8 cellular contexts compared by ENCODE assay signal in the genomic region with DNA sequence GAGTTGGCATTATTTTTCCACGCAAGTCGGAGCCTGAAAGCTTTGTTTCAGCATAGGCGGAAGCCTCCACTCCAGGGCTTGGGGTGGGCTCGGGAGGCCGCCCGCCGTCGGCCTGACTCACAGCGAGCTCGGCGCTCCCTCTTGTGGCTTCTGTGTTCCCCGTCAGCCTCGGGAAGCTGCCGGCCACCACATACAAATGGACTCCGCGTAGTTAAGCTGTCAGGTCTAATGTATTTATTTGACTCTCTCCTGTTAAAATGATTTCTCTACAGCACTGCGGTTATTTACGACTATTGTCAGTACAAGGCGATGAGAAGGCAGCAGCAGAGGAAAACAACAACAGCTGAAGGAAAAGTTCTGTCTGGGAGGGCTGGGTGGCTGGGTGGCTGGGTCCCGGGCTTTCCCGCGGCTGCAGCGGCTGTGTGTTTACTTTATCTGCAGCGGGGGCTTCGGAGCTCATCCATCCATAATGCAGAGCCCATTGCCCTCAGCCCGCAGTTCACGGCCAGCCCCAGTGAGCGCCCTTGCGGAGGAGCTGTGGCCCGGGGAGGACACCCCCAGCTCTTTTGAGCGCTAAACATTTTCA.
DNase-seq lines count a peak whose midpoint lies in the region; ATAC-seq, FAIRE-seq and TF ChIP-seq lines count a peak whose summit lies in the region.

No MANE protein-coding gene starts in this region.

- ATAC-seq in HG02884 (IDR thresholded peaks at IDR 0.05; ENCODE audit: unreplicated experiment) = peak; percentile 87
- peak; percentile 98 for ATAC-seq in left ventricle myocardium superior

- peaks cover 0 to 3% (median 0%) of the 10 kb centered on the region in 5 donors for H3K9me3 Mint-ChIP-seq in CD8-positive, alpha-beta memory T cell

- no peak overlapping the region for H3K27ac Mint-ChIP-seq in CD8-positive, alpha-beta memory T cell

- H3K27me3 ChIP-seq in ACC112 (ENCODE audit: insufficient read depth, low read length) = peaks cover 92% of the 10 kb centered on the region
- H3K27me3 ChIP-seq in adipocyte (replicated peaks; ENCODE audit: control insufficient read depth, insufficient read depth, low read length) = peaks cover 41% of the 10 kb centered on the region
- no peaks in the 10 kb centered on the region for H3K27me3 ChIP-seq in prostate gland (replicated peaks; ENCODE audit: insufficient read depth)
- peaks cover 3% of the 10 kb centered on the region for H3K27me3 ChIP-seq in CD8-positive, alpha-beta memory T cell (ENCODE audit: insufficient read depth, low read length, poor library complexity, severe bottlenecking)

- peaks cover 4% of the 10 kb centered on the region for H3K4me1 ChIP-seq in ACC112 (ENCODE audit: control insufficient read depth, insufficient read depth, low read length, unreplicated experiment)
- H3K4me1 ChIP-seq in adipocyte (ENCODE audit: control insufficient read depth, insufficient read depth, low read length) = peaks cover 10% of the 10 kb centered on the region
- H3K4me1 ChIP-seq in prostate gland (replicated peaks) = peaks cover 3% of the 10 kb centered on the region
- no peaks in the 10 kb centered on the region for H3K4me1 ChIP-seq in CD8-positive, alpha-beta memory T cell (ENCODE audit: insufficient read depth, low read length)

- no peaks in the 10 kb centered on the region for H3K79me2 ChIP-seq in ACC112 (ENCODE audit: control insufficient read depth, insufficient read depth, low read length, unreplicated experiment)

- H3K36me3 ChIP-seq in ACC112 (ENCODE audit: insufficient read depth, low read length) = no peaks in the 10 kb centered on the region
- no peaks in the 10 kb centered on the region for H3K36me3 ChIP-seq in adipocyte (ENCODE audit: control insufficient read depth, insufficient read depth, low read length, severe bottlenecking)
- H3K36me3 ChIP-seq in prostate gland = no peaks in the 10 kb centered on the region
- H3K36me3 ChIP-seq in CD8-positive, alpha-beta memory T cell (ENCODE audit: insufficient read depth, low read length) = no peaks in the 10 kb centered on the region

- intact Hi-C loops in left ventricle myocardium superior (cut with micrococcal nuclease) = no loop called here
- intact Hi-C loops in prostate gland (cut with DNase I) = loop anchor here (5.0 kb wide), 2 partner anchors 230 to 555 kb away; no protein-coding TSS in a partner anchor

- peaks cover 22 to 49% of the 10 kb centered on the region in 2 donors for H3K27me3 Mint-ChIP-seq in CD8-positive, alpha-beta memory T cell

- H3K9me3 ChIP-seq in adipocyte (ENCODE audit: control insufficient read depth, low read length) = no peaks in the 10 kb centered on the region
- no peaks in the 10 kb centered on the region for H3K9me3 ChIP-seq in prostate gland
- H3K9me3 ChIP-seq in CD8-positive, alpha-beta memory T cell (ENCODE audit: low read length) = no peaks in the 10 kb centered on the region

- TF ChIP-seq POLR2A in GM12892 (IDR thresholded peaks at IDR 0.05; ENCODE audit: low read depth, low read length) (no peak), prostate gland (IDR thresholded peaks at IDR 0.05) (no peak)

- peak overlapping the region; percentile 57 for H2AFZ ChIP-seq in ACC112 (ENCODE audit: low read length, unreplicated experiment)

- POLR2A ChIA-PET in CD8-positive, alpha-beta memory T cell (lab: Charles Lee) = no interaction called here

- peak in 3 of 4 experiments; percentile 35 to 72 (median 53) for TF ChIP-seq CTCF in prostate gland (IDR thresholded peaks at IDR 0.05)

- peak; percentile 44 for FAIRE-seq in GM12892 (lab: Jason Lieb, UNC)

- CTCF ChIA-PET in CD8-positive, alpha-beta memory T cell (lab: Charles Lee) = interaction anchor here (0.8 kb wide), 1 partner anchor 41 kb away, joined by 3 read pairs; no protein-coding TSS in a partner anchor

- WGBS in prostate gland = 2% methylated on average over 31 of the region's 31 CpGs

- peak overlapping the region in 1 of 7 donors; percentile 33 for H3K4me3 Mint-ChIP-seq in CD8-positive, alpha-beta memory T cell

- peaks cover 0 to 7% (median 5%) of the 10 kb centered on the region in 3 donors for H3K4me1 Mint-ChIP-seq in CD8-positive, alpha-beta memory T cell

- H3K36me3 Mint-ChIP-seq in CD8-positive, alpha-beta memory T cell = no peaks in the 10 kb centered on the region

- DNase-seq in GM12892 (ENCODE audit: insufficient read length) (peak; percentile 44), NCI-H2107 treated with DMSO at 0.1 percent for 48 hours (lab: John Stamatoyannopoulos, UW; ENCODE audit: unreplicated experiment) (peak; percentile 79), adipocyte (ENCODE audit: low read depth) (peak; percentile 89), left ventricle myocardium superior (peak; percentile 77), prostate gland (ENCODE audit: low spot score) (peak; percentile 51)
- no peak for DNase-seq in CD8-positive, alpha-beta memory T cell

- H3K9ac ChIP-seq in adipocyte (ENCODE audit: low read length) = peak overlapping the region; percentile 33

- H3K4me3 ChIP-seq in ACC112 (ENCODE audit: low read depth, low read length) (peak overlapping the region; percentile 70), adipocyte (ENCODE audit: low read length) (peak overlapping the region; percentile 73), prostate gland (no peak overlapping the region)
- H3K4me3 ChIP-seq in CD8-positive, alpha-beta memory T cell (ENCODE audit: low read length) = no peak overlapping the region

- H3K27ac ChIP-seq in ACC112 (ENCODE audit: low read depth, low read length) = no peak overlapping the region
- no peak overlapping the region for H3K27ac ChIP-seq in prostate gland
- H3K27ac ChIP-seq in CD8-positive, alpha-beta memory T cell (ENCODE audit: low read depth, low read length) = no peak overlapping the region

Comparison
In these comparisons a context has a peak if more than half of its experiments do, and no peak if none do; other contexts are left out.
1. H3K4me3 ChIP-seq: peak in ACC112 (single experiment) and adipocyte (single experiment); none in prostate gland (0 of 2) and CD8-positive, alpha-beta memory T cell (single experiment).
2. DNase-seq: peak in GM12892 (single experiment), NCI-H2107 treated with DMSO at 0.1 percent for 48 hours (single experiment), adipocyte (single experiment), left ventricle myocardium superior (single experiment) and prostate gland (single experiment); none in CD8-positive, alpha-beta memory T cell (0 of 5).